In genomic region chr19:53639471-53639870, GRCh38 we compare ENCODE assay signal across 24 cellular contexts. TPM values are rescaled to one million over a fixed set of nuclear protein-coding genes. Genes with fewer than 3 reads are reported as not detected.
A peak's percentile ranks its signal among the peaks of the same experiment; 100 is the strongest.
DNase-seq lines count a peak whose midpoint lies in the region; ATAC-seq, FAIRE-seq and TF ChIP-seq lines count a peak whose summit lies in the region.
"Had no signal": no experiment of that assay in that cellular context is flagged by ENCODE, and none has a peak within 500 bp of the region (broad histone marks: within the 10 kb centered on the region; RNA-seq: fewer than 3 reads in every experiment).

No MANE protein-coding gene starts in this region.

- H3K27me3 Mint-ChIP-seq in osteocyte (ENCODE audit: unreplicated experiment): no peaks in the 10 kb centered on the region
- H3K27me3 Mint-ChIP-seq in stimulated activated naive B cell treated with anti-CD40 and anti-IgM and Interleukin-4, amounts not matched to agents 10 μg/mL and 1 μg/mL and 100 μg/mL, for 72 hours: peaks cover 0 to 9% of the 10 kb centered on the region in 2 donors
- H3K27me3 Mint-ChIP-seq: CD4-positive, alpha-beta T cell had no signal

- no peak overlapping the region for H3K4me3 Mint-ChIP-seq in osteocyte (ENCODE audit: unreplicated experiment)
- no peak overlapping the region for H3K4me3 Mint-ChIP-seq in stimulated activated naive B cell treated with anti-CD40 and anti-IgM and Interleukin-4, amounts not matched to agents 10 μg/mL and 1 μg/mL and 100 μg/mL, for 72 hours
- H3K4me3 Mint-ChIP-seq: CD4-positive, alpha-beta T cell; CD8-positive, alpha-beta T cell had no signal

- TF ChIP-seq CTCF in H1 (IDR thresholded peaks at IDR 0.05; ENCODE audit: control extremely low read depth in 1 of 3, insufficient read depth in 1 of 3, low read depth in 1 of 3, low read length in 3 of 3): no peak
- TF ChIP-seq CTCF in BE2C (IDR thresholded peaks at IDR 0.05; ENCODE audit: low read depth, low read length): no peak
- TF ChIP-seq CTCF in osteocyte (IDR thresholded peaks at IDR 0.05): no peak

- H3K4me3 ChIP-seq in H1 (ENCODE audit: extremely low read depth in 1 of 4, insufficient read depth in 2 of 4, low read depth in 3 of 4, low read length in 4 of 4) (no peak overlapping the region), trophoblast cell (ENCODE audit: low read depth, low read length) (no peak overlapping the region), BE2C (ENCODE audit: low read depth, low read length) (no peak overlapping the region)
- H3K4me3 ChIP-seq: BLaER1 treated with 17β-estradiol and CSF1 and Interleukin-3, amounts not matched to agents 10 nM and 100 nM had no signal

- H2BK20ac ChIP-seq in H1 (ENCODE audit: low read length): peak overlapping the region; percentile 51

- no peaks in the 10 kb centered on the region for H3K23me2 ChIP-seq in H1 (ENCODE audit: low read depth, low read length)

- H3K9ac ChIP-seq in H1 (replicated peaks in 1 of 4; ENCODE audit: extremely low read depth in 1 of 4, low read depth in 3 of 4, low read length in 3 of 4): no peak overlapping the region
- no peak overlapping the region for H3K9ac ChIP-seq in trophoblast cell (ENCODE audit: low read length)
- H3K9ac ChIP-seq: BLaER1 treated with 17β-estradiol and CSF1 and Interleukin-3, amounts not matched to agents 10 nM and 100 nM had no signal

- CTCF ChIA-PET in H1 (lab: Charles Lee; ENCODE audit: partially characterized antibody): interaction anchor here (0.7 to 1.0 kb wide), 2 partner anchors 19 to 154 kb away, joined by 3 to 4 read pairs; no protein-coding TSS in a partner anchor

- no peak overlapping the region for H2AFZ ChIP-seq in H1 (ENCODE audit: low read length)
- no peak overlapping the region for H2AFZ ChIP-seq in trophoblast cell (ENCODE audit: insufficient read depth, low read length, poor library complexity)

- no peak for ATAC-seq in stimulated activated naive B cell treated with anti-CD40 and anti-IgM and Interleukin-4, amounts not matched to agents 10 μg/mL and 1 μg/mL and 100 μg/mL, for 72 hours (replicated peaks)
- ATAC-seq: CD8-positive, alpha-beta T cell had no signal

- H3K4ac ChIP-seq in H1 (replicated peaks; ENCODE audit: insufficient read length, low read depth, low read length) (no peak overlapping the region), trophoblast cell (ENCODE audit: low read depth, low read length) (peak overlapping the region; percentile 21)

- POLR2A ChIA-PET in H1 (lab: Charles Lee; ENCODE audit: partially characterized antibody): interaction anchor here (0.6 kb wide), 2 partner anchors 61 to 405 kb away, joined by 3 read pairs; no protein-coding TSS in a partner anchor

- WGBS in H1 (ENCODE audit: extremely low coverage in 1 of 2, insufficient coverage in 1 of 2, insufficient read length in 1 of 2, insufficient replicate concordance in 2 of 2, low coverage in 1 of 2, low lambda C conversion rate in 2 of 2, missing lambda C conversion rate in 1 of 2), 2 experiments: 92% methylated on average over 7 of the region's 7 CpGs; no CpG with 5 or more reads in 1 of the 2 experiments
- WGBS in trophoblast cell (ENCODE audit: extremely low coverage, insufficient coverage, insufficient read length): no CpG with 5 or more reads among the region's 7 CpGs

- H3K4me2 ChIP-seq in H1 (ENCODE audit: insufficient read depth in 1 of 2, low read depth in 2 of 2, low read length in 2 of 2) (no peak overlapping the region), trophoblast cell (ENCODE audit: low read length) (no peak overlapping the region)
- H3K4me2 ChIP-seq: BLaER1 treated with 17β-estradiol and CSF1 and Interleukin-3, amounts not matched to agents 10 nM and 100 nM had no signal

- H3K18ac ChIP-seq in H1 (ENCODE audit: extremely low read depth, low read length): peak overlapping the region; percentile 62; the same call in 1 of the 2 replicates
- H3K18ac ChIP-seq in trophoblast cell (ENCODE audit: low read length): no peak overlapping the region

- no peak for TF ChIP-seq RAD21 in H1 (IDR thresholded peaks at IDR 0.05 in 1 of 2, conservative IDR thresholded peaks at IDR 0.05 in 1 of 2; ENCODE audit: low read depth in 2 of 2, low read length in 2 of 2)

- no peaks in the 10 kb centered on the region for H3K27me3 ChIP-seq in H1 (replicated peaks in 1 of 4; ENCODE audit: control insufficient read depth in 3 of 4, extremely low read depth in 1 of 4, insufficient read depth in 3 of 4, low read length in 3 of 4)
- no peaks in the 10 kb centered on the region for H3K27me3 ChIP-seq in trophoblast cell (ENCODE audit: insufficient read depth, low read length)
- H3K27me3 ChIP-seq in BE2C: no peaks in the 10 kb centered on the region
- H3K27me3 ChIP-seq: BLaER1 treated with 17β-estradiol and CSF1 and Interleukin-3, amounts not matched to agents 10 nM and 100 nM had no signal

- no peak overlapping the region for H2BK5ac ChIP-seq in H1 (ENCODE audit: low read depth, low read length)
- H2BK5ac ChIP-seq in trophoblast cell (ENCODE audit: low read depth, low read length, poor library complexity): peak overlapping the region; percentile 89

- H3K79me1 ChIP-seq in H1 (ENCODE audit: low read depth, low read length) (no peaks in the 10 kb centered on the region), trophoblast cell (ENCODE audit: low read length) (peaks cover 61% of the 10 kb centered on the region)

- no peak overlapping the region for H2AK5ac ChIP-seq in H1 (ENCODE audit: low read depth, low read length)
- H2AK5ac ChIP-seq in trophoblast cell (ENCODE audit: low read length): peak overlapping the region; percentile 35

- peak; percentile 73 for DNase-seq in H4 (ENCODE audit: low spot score)
- DNase-seq in H1 (ENCODE audit: low read depth in 1 of 2, low spot score in 2 of 2): no peak
- DNase-seq in trophoblast cell: no peak
- DNase-seq in BE2C: no peak
- no peak for DNase-seq in osteocyte (ENCODE audit: extremely low spot score, unreplicated experiment)
- no peak for DNase-seq in stimulated activated naive B cell treated with anti-CD40 and anti-IgM and Interleukin-4, amounts not matched to agents 10 μg/mL and 1 μg/mL and 100 μg/mL, for 72 hours
- DNase-seq: 8988T; ACHN; Caco-2; Calu3; CD4-positive, alpha-beta T cell; CD8-positive, alpha-beta T cell; DMS79 treated with DMSO at 0.1 percent for 48 hours; GF-D8 had no signal

- no peaks in the 10 kb centered on the region for H4K20me1 ChIP-seq in H1 (replicated peaks in 1 of 2; ENCODE audit: control insufficient read depth in 1 of 2, insufficient read depth in 2 of 2, low read length in 2 of 2)
- H4K20me1 ChIP-seq: BLaER1 treated with 17β-estradiol and CSF1 and Interleukin-3, amounts not matched to agents 10 nM and 100 nM had no signal

- peaks cover 6 to 15% (median 10%) of the 10 kb centered on the region in 4 experiments for H3K4me1 ChIP-seq in H1 (replicated peaks in 1 of 4; ENCODE audit: control insufficient read depth in 3 of 4, insufficient read depth in 4 of 4, low read length in 3 of 4)
- H3K4me1 ChIP-seq in trophoblast cell (ENCODE audit: control insufficient read depth in 1 of 2, insufficient read depth in 2 of 2, low read length in 2 of 2): peaks cover 22 to 23% of the 10 kb centered on the region in 2 experiments
- no peaks in the 10 kb centered on the region for H3K4me1 ChIP-seq in BE2C
- H3K4me1 ChIP-seq: BLaER1 treated with 17β-estradiol and CSF1 and Interleukin-3, amounts not matched to agents 10 nM and 100 nM had no signal

- no peak overlapping the region for H4K12ac ChIP-seq in trophoblast cell (ENCODE audit: low read depth, low read length)

- H3K56ac ChIP-seq in H1 (replicated peaks; ENCODE audit: insufficient read length, low read depth, low read length): no peak overlapping the region

- H3K27ac ChIP-seq in H1 (ENCODE audit: low read depth, low read length): no peak overlapping the region
- no peak overlapping the region for H3K27ac ChIP-seq in trophoblast cell (ENCODE audit: low read depth, low read length)
- H3K27ac ChIP-seq: BLaER1 treated with 17β-estradiol and CSF1 and Interleukin-3, amounts not matched to agents 10 nM and 100 nM; C4-2B had no signal

- H3K36me3 Mint-ChIP-seq in osteocyte (ENCODE audit: unreplicated experiment): peaks cover 2% of the 10 kb centered on the region
- no peaks in the 10 kb centered on the region for H3K36me3 Mint-ChIP-seq in stimulated activated naive B cell treated with anti-CD40 and anti-IgM and Interleukin-4, amounts not matched to agents 10 μg/mL and 1 μg/mL and 100 μg/mL, for 72 hours
- H3K36me3 Mint-ChIP-seq: CD8-positive, alpha-beta T cell had no signal

- no peak overlapping the region for H3K23ac ChIP-seq in H1 (ENCODE audit: insufficient read length)
- H3K23ac ChIP-seq in trophoblast cell (ENCODE audit: low read length): no peak overlapping the region

- TF ChIP-seq EP300 in H1 (IDR thresholded peaks at IDR 0.05; ENCODE audit: borderline replicate concordance in 1 of 2, low read depth in 2 of 2, low read length in 2 of 2): no peak

- no peaks in the 10 kb centered on the region for H3K4me1 Mint-ChIP-seq in osteocyte (ENCODE audit: unreplicated experiment)
- H3K4me1 Mint-ChIP-seq in stimulated activated naive B cell treated with anti-CD40 and anti-IgM and Interleukin-4, amounts not matched to agents 10 μg/mL and 1 μg/mL and 100 μg/mL, for 72 hours: no peaks in the 10 kb centered on the region

- H3K14ac ChIP-seq in H1 (ENCODE audit: insufficient read length): no peak overlapping the region
- peak overlapping the region; percentile 89 for H3K14ac ChIP-seq in trophoblast cell (ENCODE audit: low read length)

- no peak overlapping the region for H4K5ac ChIP-seq in H1 (ENCODE audit: insufficient read length, low read depth, low read length)

- H4K91ac ChIP-seq in H1 (replicated peaks; ENCODE audit: insufficient read length, low read length): no peak overlapping the region
- H4K91ac ChIP-seq in trophoblast cell (ENCODE audit: low read depth, low read length): peak overlapping the region; percentile 94

- H4K8ac ChIP-seq in H1 (ENCODE audit: extremely low read depth, insufficient read depth, low read length) (no peak overlapping the region), trophoblast cell (ENCODE audit: low read depth, low read length) (peak overlapping the region; percentile 43)

- H3K36me3 ChIP-seq in H1 (ENCODE audit: control insufficient read depth in 2 of 4, insufficient read depth in 4 of 4, low read length in 3 of 4): no peaks in the 10 kb centered on the region
- H3K36me3 ChIP-seq in trophoblast cell (ENCODE audit: control insufficient read depth in 1 of 2, insufficient read depth in 2 of 2, low read length in 2 of 2): no peaks in the 10 kb centered on the region
- no peaks in the 10 kb centered on the region for H3K36me3 ChIP-seq in BE2C
- H3K36me3 ChIP-seq: BLaER1 treated with 17β-estradiol and CSF1 and Interleukin-3, amounts not matched to agents 10 nM and 100 nM had no signal

- H3K27ac Mint-ChIP-seq in osteocyte (ENCODE audit: unreplicated experiment): no peak overlapping the region
- no peak overlapping the region for H3K27ac Mint-ChIP-seq in stimulated activated naive B cell treated with anti-CD40 and anti-IgM and Interleukin-4, amounts not matched to agents 10 μg/mL and 1 μg/mL and 100 μg/mL, for 72 hours
- H3K27ac Mint-ChIP-seq: CD4-positive, alpha-beta T cell; CD8-positive, alpha-beta T cell had no signal

- no peak for TF ChIP-seq POLR2A in H1 (IDR thresholded peaks at IDR 0.05; ENCODE audit: control extremely low read depth in 1 of 2, low read depth in 2 of 2, low read length in 2 of 2)

- H3K9me3 ChIP-seq in H1 (ENCODE audit: insufficient read depth in 2 of 2, low read depth in 1 of 2, low read length in 1 of 2) (no peaks in the 10 kb centered on the region), trophoblast cell (ENCODE audit: insufficient read depth, low read depth, low read length) (peaks cover 2% of the 10 kb centered on the region), BE2C (no peaks in the 10 kb centered on the region)

- H2BK15ac ChIP-seq in H1 (ENCODE audit: low read length): no peak overlapping the region

- H2BK12ac ChIP-seq in H1 (ENCODE audit: low read depth, low read length) (peak overlapping the region; percentile 35; the same call in 1 of the 2 replicates), trophoblast cell (ENCODE audit: low read length) (peak overlapping the region; percentile 61)

- no peak for FAIRE-seq in H1 (lab: Jason Lieb, UNC)
- FAIRE-seq: A204.1, D721Med, G401.6, GM12891, GM19239 had no signal

- H3K79me2 ChIP-seq in H1 (ENCODE audit: control insufficient read depth in 1 of 2, insufficient read depth in 2 of 2, low read length in 2 of 2): no peaks in the 10 kb centered on the region
- H3K79me2 ChIP-seq in trophoblast cell (ENCODE audit: control insufficient read depth, insufficient read depth, low read length, poor library complexity): peaks cover 3% of the 10 kb centered on the region

- H3K9me3 Mint-ChIP-seq in osteocyte (ENCODE audit: unreplicated experiment): peaks cover 36% of the 10 kb centered on the region
- H3K9me3 Mint-ChIP-seq in stimulated activated naive B cell treated with anti-CD40 and anti-IgM and Interleukin-4, amounts not matched to agents 10 μg/mL and 1 μg/mL and 100 μg/mL, for 72 hours: peaks cover 0 to 7% of the 10 kb centered on the region in 2 donors

- H2BK120ac ChIP-seq in H1 (replicated peaks; ENCODE audit: low read depth, low read length): no peak overlapping the region
- H2BK120ac ChIP-seq in trophoblast cell (ENCODE audit: insufficient read depth, low read length, poor library complexity): peak overlapping the region; percentile 83

RNA-seq across cellular contexts. Expression of gene DPRX, which starts 7.7 kb away (rescaled TPM):
- not detected in 2 replicates for total RNA-seq in H4 (2014; rRNA removed; shearing (Covaris generic))
- not detected in 2 replicates for total RNA-seq in H1 (2021; fragmentation: NEBNext Ultra II Directional; extraction: Animal tissue kit (Norgen Biotek cat#: 25700))
- not detected in 2 replicates for polyA plus RNA-seq in H1 (2011; rRNA removed)
- polyA plus RNA-seq in H1 (2011; cell fraction: cytosol; rRNA removed): not detected
- not detected for polyA plus RNA-seq in H1 (2011; cell fraction: nucleus; rRNA removed)
- polyA plus RNA-seq in H1 (2012, experiment 1 of 2): not detected in 4 replicates
- polyA plus RNA-seq in H1 (2012, experiment 2 of 2): not detected
- polyA plus RNA-seq in H1 (2013, experiment 1 of 2): 0.10 TPM
- not detected for polyA plus RNA-seq in H1 (2013, experiment 2 of 2)
- polyA minus RNA-seq in H1 (2011; rRNA and poly(A)+ RNA removed): not detected in 2 replicates
- not detected for polyA minus RNA-seq in H1 (2011; cell fraction: cytosol; rRNA and poly(A)+ RNA removed)
- not detected for polyA minus RNA-seq in H1 (2011; cell fraction: nucleus; rRNA and poly(A)+ RNA removed)
- 0.29 and 0.43 TPM in 2 replicates for polyA plus RNA-seq in trophoblast cell (2013)
- polyA plus RNA-seq in BE2C (2012; ENCODE audit: insufficient read depth, insufficient read length, low read depth): not detected
- not detected in 2 replicates for total RNA-seq in osteocyte
- total RNA-seq: A673; Caco-2; Calu3; CD4-positive, alpha-beta T cell; CD8-positive, alpha-beta T cell had no signal
- polyA plus RNA-seq: AG04450, BJ had no signal
